Comparison of ENCODE assay signal across 21 cellular contexts in the genomic region with DNA sequence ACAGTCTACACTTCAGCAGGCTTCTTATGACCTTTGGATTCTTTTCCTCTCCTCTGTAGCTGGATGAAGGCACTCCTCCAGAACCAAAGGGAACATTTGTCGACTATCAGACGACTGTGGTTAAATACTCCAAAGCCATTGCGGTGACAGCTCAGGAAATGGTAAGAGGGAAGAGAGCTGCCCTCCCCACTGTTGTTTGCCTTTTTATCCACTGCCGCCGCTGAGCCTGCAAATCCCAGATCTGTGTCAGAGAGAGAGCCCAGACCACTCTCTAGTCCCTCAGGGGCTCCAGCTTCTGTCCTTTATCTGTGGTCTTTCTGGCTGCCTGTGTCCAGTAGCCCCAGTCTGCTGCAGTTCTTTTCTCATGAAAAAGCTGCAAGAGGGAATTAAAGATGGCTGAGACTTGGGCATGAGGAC.
DNase-seq lines count a peak whose midpoint lies in the region; ATAC-seq, FAIRE-seq and TF ChIP-seq lines count a peak whose summit lies in the region.
"Had no signal": no experiment of that assay in that cellular context is flagged by ENCODE, and none has a peak within 500 bp of the region (broad histone marks: within the 10 kb centered on the region; RNA-seq: fewer than 3 reads in every experiment).

No MANE protein-coding gene starts in this region.

- TF ChIP-seq CTCF in IMR-90 (conservative IDR thresholded peaks at IDR 0.05; ENCODE audit: low read depth, low read length), result no peak
- no peak for TF ChIP-seq CTCF in left ventricle myocardium inferior (IDR thresholded peaks at IDR 0.05; ENCODE audit: borderline replicate concordance)
- no peak for TF ChIP-seq CTCF in GM13976 (IDR thresholded peaks at IDR 0.05; ENCODE audit: borderline replicate concordance, control extremely low read depth, extremely low read depth, insufficient read depth, missing control alignments)

- FAIRE-seq in TTC549 (lab: Jason Lieb, UNC), result peak; percentile 66
- FAIRE-seq: GM12891, pancreas, small intestine had no signal

- no peak overlapping the region for H2BK12ac ChIP-seq in trophoblast cell (ENCODE audit: low read length)

- peak overlapping the region; percentile 19 for H2AFZ ChIP-seq in IMR-90 (replicated peaks; ENCODE audit: low read length, poor library complexity)
- H2AFZ ChIP-seq in trophoblast cell (ENCODE audit: insufficient read depth, low read length, poor library complexity), result no peak overlapping the region

- no peaks in the 10 kb centered on the region for H4K20me1 ChIP-seq in IMR-90 (ENCODE audit: insufficient read depth, low read length)

- no peak overlapping the region for H4K5ac ChIP-seq in IMR-90 (ENCODE audit: low read depth, low read length)

- no CpG with 5 or more reads among the region's 5 CpGs for WGBS in IMR-90 (ENCODE audit: extremely low coverage in 2 of 2, insufficient read length in 1 of 2), 2 experiments
- no CpG with 5 or more reads among the region's 5 CpGs for WGBS in trophoblast cell (ENCODE audit: extremely low coverage, insufficient coverage, insufficient read length)

- H4K91ac ChIP-seq in IMR-90 (ENCODE audit: insufficient read depth, low read depth, low read length) (peak overlapping the region; percentile 21), trophoblast cell (ENCODE audit: low read depth, low read length) (no peak overlapping the region)

- H2BK20ac ChIP-seq in IMR-90 (ENCODE audit: low read depth, low read length), result peak overlapping the region; percentile 29; the same call in 1 of the 2 replicates

- TF ChIP-seq RAD21 in IMR-90 (IDR thresholded peaks at IDR 0.05; ENCODE audit: low read length), result no peak

- CTCF ChIA-PET in IMR-90 (lab: Yijun Ruan, JAX), result no interaction called here

- H3K4me1 ChIP-seq in IMR-90 (ENCODE audit: control insufficient read depth, insufficient read depth, low read length) (peaks cover 19% of the 10 kb centered on the region), left ventricle myocardium inferior (peaks cover 47% of the 10 kb centered on the region), trophoblast cell (ENCODE audit: control insufficient read depth in 1 of 2, insufficient read depth in 2 of 2, low read length in 2 of 2) (peaks cover 25 to 28% of the 10 kb centered on the region in 2 experiments)

- H3K14ac ChIP-seq in IMR-90 (replicated peaks; ENCODE audit: low read depth, low read length), result no peak overlapping the region; the same call in 1 of the 2 replicates
- no peak overlapping the region for H3K14ac ChIP-seq in trophoblast cell (ENCODE audit: low read length)

- dilution Hi-C loops in IMR-90 (cut with HindIII; ENCODE audit: low sequenced_read_pairs, unreplicated experiment), result no loop called here

- no peak overlapping the region for H3K18ac ChIP-seq in IMR-90 (ENCODE audit: low read depth, low read length)
- no peak overlapping the region for H3K18ac ChIP-seq in trophoblast cell (ENCODE audit: low read length)

- H2AK5ac ChIP-seq in IMR-90 (ENCODE audit: low read depth, low read length), result no peak overlapping the region
- no peak overlapping the region for H2AK5ac ChIP-seq in trophoblast cell (ENCODE audit: low read length)

- H3K36me3 ChIP-seq in IMR-90 (ENCODE audit: control insufficient read depth, insufficient read depth, low read length) (peaks cover 4% of the 10 kb centered on the region; the same call in 1 of the 2 replicates), left ventricle myocardium inferior (peaks cover 16% of the 10 kb centered on the region), trophoblast cell (ENCODE audit: control insufficient read depth in 1 of 2, insufficient read depth in 2 of 2, low read length in 2 of 2) (peaks cover 15 to 22% of the 10 kb centered on the region in 2 experiments)
- H3K36me3 ChIP-seq: esophagus squamous epithelium, pancreas had no signal

- H2BK15ac ChIP-seq in IMR-90 (ENCODE audit: low read depth, low read length), result no peak overlapping the region

- DNase-seq in IMR-90, result no peak
- DNase-seq in left ventricle myocardium inferior, result no peak
- DNase-seq in trophoblast cell, result no peak
- DNase-seq in iPS-NIHi7 (ENCODE audit: extremely low spot score), result no peak
- DNase-seq in GM13976 (ENCODE audit: low spot score), result no peak
- no peak for DNase-seq in stimulated activated CD4-positive, alpha-beta T cell treated with anti-CD3 and anti-CD28 coated beads, Interleukin-4, amount 100 ng/mL, for 1 hour
- DNase-seq: activated CD4-positive, alpha-beta memory T cell treated with anti-CD3 and anti-CD28 coated beads, Interleukin-2, amount 10 ng/mL, durations not matched to agents 7 days and 5 days; activated naive CD8-positive, alpha-beta T cell treated with anti-CD3 and anti-CD28 coated beads, Interleukin-2, amount 10 ng/mL, durations not matched to agents 7 days and 5 days; AML-193; central memory CD4-positive, alpha-beta T cell; effector CD8-positive, alpha-beta T cell; esophagus squamous epithelium; GF-D8; NCI-H2081 treated with DMSO at 0.1 percent for 48 hours; NCI-H526; pancreas; small intestine had no signal

- no peak overlapping the region for H3K4me2 ChIP-seq in IMR-90 (ENCODE audit: low read depth, low read length)
- no peak overlapping the region for H3K4me2 ChIP-seq in trophoblast cell (ENCODE audit: low read length)

- H3K56ac ChIP-seq in IMR-90 (ENCODE audit: extremely low read depth, insufficient read depth, low read length), result no peak overlapping the region

- intact Hi-C loops in IMR-90 (cut with micrococcal nuclease), result loop anchor here (5.0 to 10.0 kb wide), 3 partner anchors 114 to 481 kb away; no protein-coding TSS in a partner anchor
- intact Hi-C loops in left ventricle myocardium inferior (cut with micrococcal nuclease), result loop anchor here (5.0 kb wide), 1 partner anchor 311 kb away; no protein-coding TSS in a partner anchor

- H3K9ac ChIP-seq in IMR-90 (ENCODE audit: low read depth, low read length) (no peak overlapping the region), trophoblast cell (ENCODE audit: low read length) (no peak overlapping the region)

- H3K27ac ChIP-seq in IMR-90 (ENCODE audit: insufficient read depth, low read length) (no peak overlapping the region), left ventricle myocardium inferior (replicated peaks) (peak overlapping the region; percentile 87), trophoblast cell (ENCODE audit: low read depth, low read length) (peak overlapping the region; percentile 97)
- H3K27ac ChIP-seq: esophagus squamous epithelium had no signal

- H3K4ac ChIP-seq in IMR-90 (ENCODE audit: low read depth, low read length), result peak overlapping the region; percentile 58; the same call in 1 of the 2 replicates
- no peak overlapping the region for H3K4ac ChIP-seq in trophoblast cell (ENCODE audit: low read depth, low read length)

- peaks cover 17% of the 10 kb centered on the region for H3K79me2 ChIP-seq in trophoblast cell (ENCODE audit: control insufficient read depth, insufficient read depth, low read length, poor library complexity)

- no TSS peak for BruUV-seq in IMR-90 (replicated peaks; lab: Mats Ljungman, UMichigan)

- no peak overlapping the region for H4K8ac ChIP-seq in IMR-90 (ENCODE audit: low read depth in 2 of 2, low read length in 2 of 2)
- no peak overlapping the region for H4K8ac ChIP-seq in trophoblast cell (ENCODE audit: low read depth, low read length)

- H3K23ac ChIP-seq in IMR-90 (ENCODE audit: low read depth, low read length) (peak overlapping the region; percentile 37; the same call in 1 of the 2 replicates), trophoblast cell (ENCODE audit: low read length) (no peak overlapping the region)

- H3K4me3 ChIP-seq in IMR-90 (ENCODE audit: insufficient read depth, low read depth, low read length), result no peak overlapping the region
- no peak overlapping the region for H3K4me3 ChIP-seq in left ventricle myocardium inferior
- no peak overlapping the region for H3K4me3 ChIP-seq in trophoblast cell (ENCODE audit: low read depth, low read length)
- H3K4me3 ChIP-seq: esophagus squamous epithelium, pancreas, thoracic aorta had no signal

- peaks cover 0 to 14% of the 10 kb centered on the region in 2 experiments; a peak in 2 of 4 replicates for H3K79me1 ChIP-seq in IMR-90 (ENCODE audit: low read depth in 1 of 2, low read length in 2 of 2)
- peaks cover 60% of the 10 kb centered on the region for H3K79me1 ChIP-seq in trophoblast cell (ENCODE audit: low read length)

- H2BK5ac ChIP-seq in IMR-90 (ENCODE audit: low read depth, low read length, poor library complexity, severe bottlenecking), result no peak overlapping the region
- peak overlapping the region; percentile 98 for H2BK5ac ChIP-seq in trophoblast cell (ENCODE audit: low read depth, low read length, poor library complexity)

- POLR2A ChIA-PET in IMR-90 (lab: Charles Lee; ENCODE audit: unreplicated experiment), result no interaction called here

- no peak for ATAC-seq in IMR-90 (ENCODE audit: low read depth)
- ATAC-seq in HG03378 (IDR thresholded peaks at IDR 0.05; ENCODE audit: unreplicated experiment), result no peak
- ATAC-seq: pancreas had no signal

- no peak overlapping the region for H2AK9ac ChIP-seq in IMR-90 (replicated peaks; ENCODE audit: low read depth, low read length, poor library complexity)

- H3K9me3 ChIP-seq in IMR-90 (ENCODE audit: control insufficient read depth, insufficient read depth, low read length) (no peaks in the 10 kb centered on the region), left ventricle myocardium inferior (replicated peaks) (no peaks in the 10 kb centered on the region), trophoblast cell (ENCODE audit: insufficient read depth, low read depth, low read length) (no peaks in the 10 kb centered on the region)
- H3K9me3 ChIP-seq: esophagus squamous epithelium, pancreas, thoracic aorta had no signal

- no peak overlapping the region for H4K12ac ChIP-seq in trophoblast cell (ENCODE audit: low read depth, low read length)

- H3K9me1 ChIP-seq in IMR-90 (ENCODE audit: insufficient read depth, low read length), result peaks cover 13% of the 10 kb centered on the region

- in situ Hi-C loops in IMR-90 (cut with MboI; ENCODE audit: low sequenced_read_pairs) (loop anchor here (5.0 kb wide), 1 partner anchor 266 kb away; no protein-coding TSS in a partner anchor), GM13976 (cut with MboI; ENCODE audit: low sequenced_read_pairs, unreplicated experiment) (no loop called here)

- peak overlapping the region; percentile 39 for H2BK120ac ChIP-seq in IMR-90 (ENCODE audit: low read depth, low read length)
- peak overlapping the region; percentile 98 for H2BK120ac ChIP-seq in trophoblast cell (ENCODE audit: insufficient read depth, low read length, poor library complexity)

- no peaks in the 10 kb centered on the region for H3K27me3 ChIP-seq in IMR-90 (ENCODE audit: control insufficient read depth, insufficient read depth, low read length)
- no peaks in the 10 kb centered on the region for H3K27me3 ChIP-seq in left ventricle myocardium inferior (ENCODE audit: low read depth)
- no peaks in the 10 kb centered on the region for H3K27me3 ChIP-seq in trophoblast cell (ENCODE audit: insufficient read depth, low read length)
- H3K27me3 ChIP-seq: esophagus squamous epithelium, pancreas had no signal

- TF ChIP-seq POLR2A in IMR-90 (IDR thresholded peaks at IDR 0.05; ENCODE audit: low read depth, low read length), result no peak
